ENCODE assay signal across 1 cellular context in the genomic region with DNA sequence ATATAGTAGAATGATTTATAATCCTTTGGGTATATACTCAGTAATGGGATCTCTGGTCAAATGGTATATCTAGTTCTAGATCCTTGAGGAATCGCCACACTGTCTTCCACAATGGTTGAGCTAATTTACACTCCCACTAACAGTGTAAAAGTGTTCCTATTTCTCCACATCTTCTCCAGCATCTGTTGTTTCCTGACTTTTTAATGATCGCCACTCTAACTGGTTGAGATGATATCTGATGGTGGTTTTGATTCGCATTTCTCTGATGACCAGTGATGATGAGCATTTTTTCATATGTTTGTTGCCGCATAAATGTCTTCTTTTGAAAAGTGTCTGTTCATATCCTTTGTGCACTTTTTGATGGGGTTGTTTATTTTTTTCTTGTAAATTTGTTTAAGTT.
DNase-seq lines count a peak whose midpoint lies in the region; ATAC-seq, FAIRE-seq and TF ChIP-seq lines count a peak whose summit lies in the region.
"Not testable (repeated sequence)": the region's sequence is repeated elsewhere in the genome, so short reads cannot be mapped to it uniquely, and the experiment has no call there.

No MANE protein-coding gene starts in this region.

- H3K4me2 ChIP-seq in K562 (ENCODE audit: insufficient read depth, low read length), result not testable (repeated sequence)

- POLR2A ChIA-PET in K562 (lab: Yijun Ruan, JAX), result interaction anchor here (0.7 kb wide), 1 partner anchor 15 kb away, joined by 3 read pairs; no protein-coding TSS in a partner anchor

- CTCF ChIA-PET in K562 (lab: Yijun Ruan, JAX; ENCODE audit: low intra/inter-chr PET ratio), result not testable (repeated sequence)

- in situ Hi-C loops in K562 (cut with MboI), result not testable (repeated sequence)

- TF ChIP-seq CTCF in K562 (IDR thresholded peaks at IDR 0.05 in 2 of 3, conservative IDR thresholded peaks at IDR 0.05 in 1 of 3; ENCODE audit: insufficient read depth in 2 of 3, low read depth in 1 of 3, low read length in 3 of 3), result not testable (repeated sequence)

- not testable (repeated sequence) for H3K4me1 ChIP-seq in K562 (replicated peaks in 1 of 2; ENCODE audit: control insufficient read depth in 2 of 2, insufficient read depth in 2 of 2, low read length in 2 of 2)

- H3K9me3 ChIP-seq in K562 (replicated peaks; ENCODE audit: control insufficient read depth, insufficient read depth, low read depth, low read length), result not testable (repeated sequence)

- H3K79me2 ChIP-seq in K562 (ENCODE audit: control insufficient read depth, insufficient read depth, low read length), result not testable (repeated sequence)

- H3K36me3 ChIP-seq in K562 (ENCODE audit: control insufficient read depth, insufficient read depth, low read length), result not testable (repeated sequence)

- not testable (repeated sequence) for H3K27ac ChIP-seq in K562 (ENCODE audit: extremely low read depth, low read depth, low read length)

- not testable (repeated sequence) for TF ChIP-seq RAD21 in K562 (CRISPR knock-in tag; conservative IDR thresholded peaks at IDR 0.05 in 1 of 2, IDR thresholded peaks at IDR 0.05 in 1 of 2)

- not testable (repeated sequence) for H3K9me1 ChIP-seq in K562 (ENCODE audit: control insufficient read depth, insufficient read depth, low read length)

- intact Hi-C loops in K562 (cut with micrococcal nuclease), result loop anchor here (10.0 kb wide), 1 partner anchor 666 kb away; no protein-coding TSS in a partner anchor

- not testable (repeated sequence) for BruUV-seq in K562 (replicated peaks; lab: Mats Ljungman, UMichigan)

- 19% methylated on average over 4 of the region's 4 CpGs for WGBS in K562 (ENCODE audit: insufficient coverage, low coverage, missing lambda C conversion rate)

- not testable (repeated sequence) for DNase-seq in K562 (ENCODE audit: extremely low read depth in 1 of 4, low spot score in 3 of 4)

- TF ChIP-seq EP300 in K562 (IDR thresholded peaks at IDR 0.05; ENCODE audit: low read length), result not testable (repeated sequence)

- ATAC-seq in K562, result not testable (repeated sequence)

- H3K9ac ChIP-seq in K562 (ENCODE audit: insufficient read depth in 1 of 2, low read depth in 2 of 2, low read length in 2 of 2), result not testable (repeated sequence)

- H4K20me1 ChIP-seq in K562 (replicated peaks; ENCODE audit: control insufficient read depth, insufficient read depth, low read length), result not testable (repeated sequence)

- not testable (repeated sequence) for TF ChIP-seq POLR2A in K562 (conservative IDR thresholded peaks at IDR 0.05)

- not testable (repeated sequence) for FAIRE-seq in K562 (lab: Jason Lieb, UNC)

- not testable (repeated sequence) for H2AFZ ChIP-seq in K562 (ENCODE audit: low read depth, low read length)

- H3K27me3 ChIP-seq in K562 (ENCODE audit: control insufficient read depth in 2 of 2, insufficient read depth in 2 of 2, low read length in 2 of 2), result not testable (repeated sequence)

- not testable (repeated sequence) for H3K4me3 ChIP-seq in K562

TF ChIP-seq in K562, 482 proteins besides CTCF, POLR2A, EP300 and RAD21:
- TF ChIP-seq FOXJ3 (CRISPR knock-in tag; IDR thresholded peaks at IDR 0.05) (0 out of 2 replicates have a peak, but pooled peaks have one; percentile 33), OTX1 (CRISPR knock-in tag; IDR thresholded peaks at IDR 0.05) (0 out of 2 replicates have a peak, but pooled peaks have one; percentile 56), NCOR1 (IDR thresholded peaks at IDR 0.05) (0 out of 2 replicates have a peak, but pooled peaks have one; percentile 7), RFX7 (CRISPR knock-in tag; IDR thresholded peaks at IDR 0.05) (0 out of 2 replicates have a peak, but pooled peaks have one; percentile 52), ZNF785 (CRISPR knock-in tag; IDR thresholded peaks at IDR 0.05) (peak; percentile 56; the same call in 1 of the 2 replicates)
